In the genomic region with DNA sequence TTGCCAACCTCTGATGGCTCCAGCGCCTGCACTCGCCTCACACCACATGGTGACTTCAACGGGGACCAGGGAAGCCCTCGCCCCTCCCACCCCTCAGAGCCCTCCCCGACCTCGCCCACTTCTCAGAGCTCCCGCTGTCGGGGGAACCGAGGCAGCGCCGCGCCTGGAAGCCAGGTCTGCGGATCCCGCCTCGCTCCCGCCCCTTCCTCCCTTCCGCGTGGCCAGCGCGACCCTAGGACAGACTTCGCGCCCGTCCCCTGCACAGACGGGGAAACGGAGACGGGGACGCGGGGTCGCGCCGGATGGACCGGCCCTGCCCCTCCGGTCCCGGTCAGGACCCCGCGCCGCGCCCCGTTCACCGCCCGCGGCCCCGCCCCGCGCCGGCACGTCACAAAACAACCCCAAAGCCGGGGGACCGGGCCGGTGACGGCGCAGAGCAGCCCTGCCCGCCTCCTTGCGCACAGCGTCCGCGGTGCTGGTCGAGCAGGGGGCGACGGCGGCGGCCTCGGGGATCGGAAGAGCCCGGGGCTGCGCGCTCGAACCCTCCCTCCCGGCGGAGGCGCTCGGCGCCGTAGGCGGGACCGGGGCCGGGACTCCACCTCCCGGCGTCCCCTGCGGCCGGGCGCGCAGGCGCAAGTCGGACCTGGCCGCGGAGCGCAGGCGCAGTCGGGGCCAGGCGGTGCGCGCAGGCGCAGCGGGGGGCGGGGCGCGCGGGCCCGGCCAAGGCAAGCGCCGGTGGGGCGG, we compare ENCODE assay signal across 8 cellular contexts. TPM values are rescaled to one million over a fixed set of nuclear protein-coding genes. Genes with fewer than 3 reads are reported as not detected.
DNase-seq lines count a peak whose midpoint lies in the region; ATAC-seq and TF ChIP-seq lines count a peak whose summit lies in the region.

No MANE protein-coding gene starts in this region.

- intact Hi-C loops in dendritic cell treated with granulocyte-macrophage colony-stimulating factor and Interleukin-4, amounts not matched to agents 40 ng/mL and 50 ng/mL, for 4 days (cut with micrococcal nuclease), result loop anchor here (5.0 kb wide), 1 partner anchor 41 kb away; a partner anchor contains a TSS

- peak overlapping the region; percentile 58 to 59 for H3K9ac ChIP-seq in liver (ENCODE audit: low read depth in 1 of 2, low read length in 2 of 2)

- POLR2A ChIA-PET in activated CD4-positive, alpha-beta T cell treated with anti-CD3 and anti-CD28 coated beads, Interleukin-2, amount 10 ng/mL, durations not matched to agents 7 days and 5 days (lab: Charles Lee), result interaction anchor here (0.6 to 2.5 kb wide), 2 partner anchors 14 to 21 kb away, joined by 3 to 8 read pairs; no protein-coding TSS in a partner anchor

- TF ChIP-seq CTCF in AG09309 (IDR thresholded peaks at IDR 0.05; ENCODE audit: control insufficient read depth, insufficient read depth, low read depth, low read length, missing control alignments), result no peak
- peak; percentile 2 for TF ChIP-seq CTCF in liver (IDR thresholded peaks at IDR 0.05; ENCODE audit: low read depth, low read length, missing input control)

- peaks cover 3% of the 10 kb centered on the region for H3K27me3 Mint-ChIP-seq in activated CD4-positive, alpha-beta T cell treated with anti-CD3 and anti-CD28 coated beads, Interleukin-2, amount 10 ng/mL, durations not matched to agents 7 days and 5 days
- peaks cover 12% of the 10 kb centered on the region for H3K27me3 Mint-ChIP-seq in dendritic cell treated with granulocyte-macrophage colony-stimulating factor and Interleukin-4, amounts not matched to agents 40 ng/mL and 50 ng/mL, for 4 days

- peak overlapping the region; percentile 77 for H3K4me3 Mint-ChIP-seq in activated CD4-positive, alpha-beta T cell treated with anti-CD3 and anti-CD28 coated beads, Interleukin-2, amount 10 ng/mL, durations not matched to agents 7 days and 5 days
- H3K4me3 Mint-ChIP-seq in dendritic cell treated with granulocyte-macrophage colony-stimulating factor and Interleukin-4, amounts not matched to agents 40 ng/mL and 50 ng/mL, for 4 days, result peak overlapping the region; percentile 92

- H3K27ac ChIP-seq in liver (ENCODE audit: low read depth in 1 of 2, low read length in 2 of 2), result peak overlapping the region; percentile 94 to 95

- ATAC-seq in GM18873 (IDR thresholded peaks at IDR 0.05; ENCODE audit: low FRiP score, unreplicated experiment), result peak; percentile 36
- peak; percentile 65 for ATAC-seq in HG03175 (IDR thresholded peaks at IDR 0.05; ENCODE audit: unreplicated experiment)

- H3K36me3 Mint-ChIP-seq in activated CD4-positive, alpha-beta T cell treated with anti-CD3 and anti-CD28 coated beads, Interleukin-2, amount 10 ng/mL, durations not matched to agents 7 days and 5 days (ENCODE audit: low read depth), result peaks cover 3% of the 10 kb centered on the region
- peaks cover 33% of the 10 kb centered on the region for H3K36me3 Mint-ChIP-seq in dendritic cell treated with granulocyte-macrophage colony-stimulating factor and Interleukin-4, amounts not matched to agents 40 ng/mL and 50 ng/mL, for 4 days (ENCODE audit: low read depth)

- under 1% methylated on average over 103 of the region's 103 CpGs for WGBS in liver

- H3K27ac Mint-ChIP-seq in activated CD4-positive, alpha-beta T cell treated with anti-CD3 and anti-CD28 coated beads, Interleukin-2, amount 10 ng/mL, durations not matched to agents 7 days and 5 days, result peak overlapping the region; percentile 87
- peak overlapping the region; percentile 82 for H3K27ac Mint-ChIP-seq in dendritic cell treated with granulocyte-macrophage colony-stimulating factor and Interleukin-4, amounts not matched to agents 40 ng/mL and 50 ng/mL, for 4 days

- H3K4me1 Mint-ChIP-seq in activated CD4-positive, alpha-beta T cell treated with anti-CD3 and anti-CD28 coated beads, Interleukin-2, amount 10 ng/mL, durations not matched to agents 7 days and 5 days, result peaks cover 22% of the 10 kb centered on the region
- peaks cover 46% of the 10 kb centered on the region for H3K4me1 Mint-ChIP-seq in dendritic cell treated with granulocyte-macrophage colony-stimulating factor and Interleukin-4, amounts not matched to agents 40 ng/mL and 50 ng/mL, for 4 days (ENCODE audit: low read depth)

- H3K4me3 ChIP-seq in AG09309 (ENCODE audit: control insufficient read depth, low read depth, low read length), result peak overlapping the region; percentile 98
- peak overlapping the region; percentile 74 to 83 (median 75) for H3K4me3 ChIP-seq in liver (ENCODE audit: low read depth in 1 of 3, low read length in 3 of 3)

- H3K9me3 ChIP-seq in liver (ENCODE audit: control insufficient read depth in 4 of 4, low read length in 3 of 4), result no peaks in the 10 kb centered on the region

- TF ChIP-seq RAD21 in liver (IDR thresholded peaks at IDR 0.05), result no peak

- CTCF ChIA-PET in activated CD4-positive, alpha-beta T cell treated with anti-CD3 and anti-CD28 coated beads, Interleukin-2, amount 10 ng/mL, durations not matched to agents 7 days and 5 days (lab: Charles Lee), result interaction anchor here (1.2 to 5.0 kb wide), 5 partner anchors 9 to 29 kb away, joined by 4 to 47 read pairs (median 11); a partner anchor contains a TSS

- no peaks in the 10 kb centered on the region for H3K27me3 ChIP-seq in liver (ENCODE audit: control insufficient read depth in 4 of 4, insufficient read depth in 4 of 4, low read length in 3 of 4)

- DNase-seq in AG09309 (ENCODE audit: low read depth), result no peak
- DNase-seq in NCI-H460 (ENCODE audit: extremely low read depth, low read depth), result peak; percentile 71
- peak; percentile 84 for DNase-seq in activated CD4-positive, alpha-beta T cell treated with anti-CD3 and anti-CD28 coated beads, Interleukin-2, amount 10 ng/mL, durations not matched to agents 7 days and 5 days
- peak; percentile 88 for DNase-seq in stimulated activated CD4-positive, alpha-beta T cell treated with anti-CD3 and anti-CD28 coated beads, Interleukin-4, amount 100 ng/mL, for 1 hour

- peaks cover 0 to 2% (median 0%) of the 10 kb centered on the region in 4 donors for H3K36me3 ChIP-seq in liver (ENCODE audit: control insufficient read depth in 4 of 4, insufficient read depth in 3 of 4, low read depth in 1 of 4, low read length in 3 of 4)

- peaks cover 15 to 37% (median 22%) of the 10 kb centered on the region in 4 donors for H3K4me1 ChIP-seq in liver (ENCODE audit: control insufficient read depth in 4 of 4, insufficient read depth in 4 of 4, low read length in 3 of 4)

- no peaks in the 10 kb centered on the region for H3K9me3 Mint-ChIP-seq in activated CD4-positive, alpha-beta T cell treated with anti-CD3 and anti-CD28 coated beads, Interleukin-2, amount 10 ng/mL, durations not matched to agents 7 days and 5 days
- no peaks in the 10 kb centered on the region for H3K9me3 Mint-ChIP-seq in dendritic cell treated with granulocyte-macrophage colony-stimulating factor and Interleukin-4, amounts not matched to agents 40 ng/mL and 50 ng/mL, for 4 days

TF ChIP-seq in liver, 16 proteins besides CTCF, POLR2A, EP300 and RAD21 (continues in another document):
- TF ChIP-seq YY1 (IDR thresholded peaks at IDR 0.05) (peak; percentile 19), EGR1 (IDR thresholded peaks at IDR 0.05; ENCODE audit: low read depth in 2 of 2) (no peak), SP1 (IDR thresholded peaks at IDR 0.05) (no peak), NR2F2 (IDR thresholded peaks at IDR 0.05) (no peak), RXRA (IDR thresholded peaks at IDR 0.05) (no peak)
- TF ChIP-seq, protein P1, sequence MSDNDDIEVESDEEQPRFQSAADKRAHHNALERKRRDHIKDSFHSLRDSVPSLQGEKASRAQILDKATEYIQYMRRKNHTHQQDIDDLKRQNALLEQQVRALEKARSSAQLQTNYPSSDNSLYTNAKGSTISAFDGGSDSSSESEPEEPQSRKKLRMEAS (IDR thresholded peaks at IDR 0.05), result no peak

RNA-seq across cellular contexts. Expression of a gene that starts 0.4 kb away (rescaled TPM):
- 60.6 and 66.0 TPM in 2 replicates for total RNA-seq in NCI-H460 (2014; rRNA removed; shearing (Covaris generic))
- 41.5 and 79.2 TPM in 2 replicates for polyA plus RNA-seq in NCI-H460 (2014; cell fraction: nucleus; rRNA removed)
- 10 to 100 TPM; 43.7 to 50.8 TPM for total RNA-seq in activated CD4-positive, alpha-beta T cell treated with anti-CD3 and anti-CD28 coated beads, Interleukin-2, amount 10 ng/mL, durations not matched to agents 7 days and 5 days
- 10 to 100 TPM; 29.6 to 83.8 TPM for total RNA-seq in liver
- polyA plus RNA-seq in liver, result 10 to 100 TPM; 19.2 to 53.9 TPM

RNA-seq across cellular contexts. Expression of a gene that starts 12.7 kb away (rescaled TPM):
- total RNA-seq in NCI-H460 (2014; rRNA removed; shearing (Covaris generic)), result not detected in 2 replicates
- not detected in 2 replicates for polyA plus RNA-seq in NCI-H460 (2014; cell fraction: nucleus; rRNA removed)
- total RNA-seq in activated CD4-positive, alpha-beta T cell treated with anti-CD3 and anti-CD28 coated beads, Interleukin-2, amount 10 ng/mL, durations not matched to agents 7 days and 5 days, result 10 to 100 TPM; 44.5 to 47.4 TPM
- 1 to 10 TPM; 1.0 to 1.1 TPM for total RNA-seq in liver
- polyA plus RNA-seq in liver, result 1 to 10 TPM in 1 of 2 donors, under 1 TPM in 1; 0.28 to 1.3 TPM

RNA-seq across cellular contexts. Expression of a gene that starts 23.9 kb away (rescaled TPM):
- 10.5 and 14.6 TPM in 2 replicates for total RNA-seq in NCI-H460 (2014; rRNA removed; shearing (Covaris generic))
- polyA plus RNA-seq in NCI-H460 (2014; cell fraction: nucleus; rRNA removed), result 31.0 and 46.5 TPM in 2 replicates
- total RNA-seq in activated CD4-positive, alpha-beta T cell treated with anti-CD3 and anti-CD28 coated beads, Interleukin-2, amount 10 ng/mL, durations not matched to agents 7 days and 5 days, result 10 to 100 TPM; 21.6 to 27.1 TPM
- 10 to 100 TPM; 15.1 to 15.5 TPM for total RNA-seq in liver
- polyA plus RNA-seq in liver, result 10 to 100 TPM in 1 of 2 donors, 1 to 10 TPM in 1; 1.7 to 14.3 TPM

RNA-seq across cellular contexts. Expression of a gene that starts 34.9 kb away (rescaled TPM):
- total RNA-seq in NCI-H460 (2014; rRNA removed; shearing (Covaris generic)), result not detected in 2 replicates
- 1.5 and 2.3 TPM in 2 replicates for polyA plus RNA-seq in NCI-H460 (2014; cell fraction: nucleus; rRNA removed)
- total RNA-seq in activated CD4-positive, alpha-beta T cell treated with anti-CD3 and anti-CD28 coated beads, Interleukin-2, amount 10 ng/mL, durations not matched to agents 7 days and 5 days, result under 1 TPM in 1 of 2 experiments, not detected in 1; 0.15 TPM
- under 1 TPM; 0.17 to 0.23 TPM for total RNA-seq in liver
- polyA plus RNA-seq in liver, result under 1 TPM; 0.25 to 0.32 TPM

RNA-seq across cellular contexts. Expression of a gene that starts 41.2 kb away (rescaled TPM):
- 614 and 702 TPM in 2 replicates for total RNA-seq in NCI-H460 (2014; rRNA removed; shearing (Covaris generic))
- polyA plus RNA-seq in NCI-H460 (2014; cell fraction: nucleus; rRNA removed), result 681 and 721 TPM in 2 replicates
- 100 to 1,000 TPM; 233 TPM for total RNA-seq in activated CD4-positive, alpha-beta T cell treated with anti-CD3 and anti-CD28 coated beads, Interleukin-2, amount 10 ng/mL, durations not matched to agents 7 days and 5 days
- total RNA-seq in liver, result 100 to 1,000 TPM in 1 of 2 donors, 10 to 100 TPM in 1; 80.4 to 367 TPM
- 100 to 1,000 TPM; 146 to 152 TPM for polyA plus RNA-seq in liver

Comparison
In these comparisons a context has a peak if more than half of its experiments do, and no peak if none do; other contexts are left out.
1. RNA of a gene that starts 12.7 kb away (total RNA-seq): 44.5 to 47.4 TPM in activated CD4-positive, alpha-beta T cell treated with anti-CD3 and anti-CD28 coated beads, Interleukin-2, amount 10 ng/mL, durations not matched to agents 7 days and 5 days; 1.0 to 1.1 TPM in liver and not detected in NCI-H460; every median in the first group is over 10 times any median in the second.